In genomic region chr17:57158296-57158695, GRCh38 we compare ENCODE assay signal across 16 cellular contexts.
"Had no signal": no experiment of that assay in that cellular context is flagged by ENCODE, and none has a peak within 500 bp of the region (broad histone marks: within the 10 kb centered on the region; RNA-seq: fewer than 3 reads in every experiment).

No MANE protein-coding gene starts in this region.

- H3K4me3 Mint-ChIP-seq: activated CD4-positive, alpha-beta memory T cell treated with anti-CD3 and anti-CD28 coated beads, Interleukin-2, amount 10 ng/mL, durations not matched to agents 7 days and 5 days; nephron had no signal

- H3K27ac Mint-ChIP-seq: activated CD4-positive, alpha-beta memory T cell treated with anti-CD3 and anti-CD28 coated beads, Interleukin-2, amount 10 ng/mL, durations not matched to agents 7 days and 5 days; nephron had no signal

- ATAC-seq: gastroesophageal sphincter, lower lobe of right lung had no signal

- H3K27ac ChIP-seq: epithelial cell of prostate, gastroesophageal sphincter, hepatocyte, lower lobe of right lung, sigmoid colon, stomach, thoracic aorta, uterus, VCaP had no signal

- H3K9me3 Mint-ChIP-seq: activated CD4-positive, alpha-beta memory T cell treated with anti-CD3 and anti-CD28 coated beads, Interleukin-2, amount 10 ng/mL, durations not matched to agents 7 days and 5 days had no signal

- H3K36me3 ChIP-seq: gastroesophageal sphincter, lower lobe of right lung, sigmoid colon, stomach, thoracic aorta, uterus had no signal

- H3K4me2 ChIP-seq: hepatocyte had no signal

- H3K27me3 ChIP-seq: gastroesophageal sphincter, hepatocyte, sigmoid colon, stomach, uterus had no signal

- H2AFZ ChIP-seq: hepatocyte had no signal

- H3K9me3 ChIP-seq: gastroesophageal sphincter, lower lobe of right lung, sigmoid colon, stomach, thoracic aorta, uterus had no signal

- H3K79me2 ChIP-seq: hepatocyte had no signal

- H3K4me3 ChIP-seq: gastroesophageal sphincter, hepatocyte, lower lobe of right lung, sigmoid colon, stomach, thoracic aorta, uterus had no signal

- DNase-seq: activated CD4-positive, alpha-beta memory T cell treated with anti-CD3 and anti-CD28 coated beads, Interleukin-2, amount 10 ng/mL, durations not matched to agents 7 days and 5 days; activated naive CD4-positive, alpha-beta T cell; central memory CD4-positive, alpha-beta T cell; cortex of kidney; effector CD8-positive, alpha-beta T cell; lower lobe of right lung; sigmoid colon; stomach; T-helper 1 cell; uterus had no signal

- H3K4me1 Mint-ChIP-seq: activated CD4-positive, alpha-beta memory T cell treated with anti-CD3 and anti-CD28 coated beads, Interleukin-2, amount 10 ng/mL, durations not matched to agents 7 days and 5 days had no signal

- H3K4me1 ChIP-seq: gastroesophageal sphincter, lower lobe of right lung, sigmoid colon, stomach, uterus had no signal
